ENCODE assay signal across 8 cellular contexts in the genomic region with DNA sequence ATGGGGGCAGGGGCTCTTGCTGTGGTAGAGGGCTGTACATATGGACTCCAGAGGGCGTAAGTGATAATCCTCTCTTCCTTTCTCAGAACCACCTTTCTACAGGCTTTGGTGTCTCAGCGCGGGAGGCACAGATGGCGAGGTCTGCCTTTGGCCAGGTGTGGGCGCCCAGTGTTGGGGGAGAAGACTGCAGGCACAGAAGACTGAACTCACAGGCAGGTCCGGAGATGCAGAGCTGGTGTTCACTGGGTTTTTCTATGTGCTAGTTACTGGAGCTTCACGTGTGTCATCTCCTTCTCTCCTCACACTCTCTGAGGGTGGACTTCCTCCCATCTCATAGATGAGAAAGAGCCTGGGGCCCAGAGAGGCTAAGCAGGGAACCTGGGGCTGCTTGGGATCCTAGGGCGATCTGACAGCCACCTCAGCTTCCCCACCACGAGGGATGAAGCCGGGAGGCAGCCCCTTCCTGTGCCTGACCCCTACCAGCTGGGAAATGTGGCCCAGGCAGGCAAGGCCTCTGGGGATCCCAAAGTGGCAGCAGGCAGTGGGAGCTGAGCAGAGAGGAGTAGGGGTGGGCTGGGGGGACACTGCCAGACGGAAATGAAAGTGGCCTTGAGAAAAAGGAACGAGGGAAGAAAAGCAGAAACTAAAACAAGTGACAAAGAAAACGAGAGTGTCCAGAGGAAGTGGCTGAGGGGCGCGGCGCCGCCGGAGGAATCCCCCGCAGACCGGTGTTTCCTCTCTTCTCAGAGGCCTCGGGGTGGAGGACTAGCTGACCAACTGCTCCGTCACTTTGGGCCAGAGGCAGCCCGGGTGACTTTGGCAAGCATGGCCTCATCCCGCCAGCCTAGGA.
DNase-seq lines count a peak whose midpoint lies in the region; ATAC-seq and TF ChIP-seq lines count a peak whose summit lies in the region.

No MANE protein-coding gene starts in this region.

- no peaks in the 10 kb centered on the region for H3K79me2 ChIP-seq in OCI-LY1 (ENCODE audit: insufficient read depth, low read length)

- WGBS in endodermal cell (ENCODE audit: insufficient coverage in 1 of 2, insufficient read length in 1 of 2), 2 experiments: 90 to 94% methylated on average over 10 to 24 of the region's 24 CpGs

- H3K36me3 ChIP-seq in OCI-LY1 (ENCODE audit: insufficient read depth, low read length) (no peaks in the 10 kb centered on the region), endodermal cell (ENCODE audit: control insufficient read depth, insufficient read depth, low read length) (no peaks in the 10 kb centered on the region), brain microvascular endothelial cell (replicated peaks) (no peaks in the 10 kb centered on the region)

- no peaks in the 10 kb centered on the region for H3F3A ChIP-seq in OCI-LY1 (ENCODE audit: insufficient read depth, low read length)

- H3K4me3 ChIP-seq in OCI-LY1 (ENCODE audit: low read depth, low read length, poor library complexity, severe bottlenecking): peak overlapping the region; percentile 5
- H3K4me3 ChIP-seq in endodermal cell (ENCODE audit: low read length): no peak overlapping the region
- no peak overlapping the region for H3K4me3 ChIP-seq in brain microvascular endothelial cell (ENCODE audit: low read depth, low read length)

- DNase-seq in GM13976 (ENCODE audit: low spot score) (peak; percentile 78), endodermal cell (peak; percentile 68), sciatic nerve (ENCODE audit: low spot score) (peak; percentile 80), NCI-H510A (lab: John Stamatoyannopoulos, UW) (no peak), brain microvascular endothelial cell (no peak)

- in situ Hi-C loops in GM13976 (cut with MboI; ENCODE audit: low sequenced_read_pairs, unreplicated experiment): no loop called here
- in situ Hi-C loops in brain microvascular endothelial cell (cut with HindIII; ENCODE audit: low pct_ligation_motif_present, low sequenced_read_pairs): no loop called here

- no peaks in the 10 kb centered on the region for H3K27me3 ChIP-seq in OCI-LY1 (ENCODE audit: insufficient read depth, low read length)
- no peaks in the 10 kb centered on the region for H3K27me3 ChIP-seq in endodermal cell (ENCODE audit: control insufficient read depth, insufficient read depth, low read length, poor library complexity, severe bottlenecking)
- H3K27me3 ChIP-seq in brain microvascular endothelial cell (replicated peaks): no peaks in the 10 kb centered on the region

- peak overlapping the region; percentile 47 for H3K4me2 ChIP-seq in OCI-LY1 (ENCODE audit: low read length)

- H3K9me3 Mint-ChIP-seq in endodermal cell: no peaks in the 10 kb centered on the region

- H3K9ac ChIP-seq in OCI-LY1 (ENCODE audit: low read length): peak overlapping the region; percentile 27; the same call in 1 of the 2 replicates
- H3K9ac ChIP-seq in endodermal cell (ENCODE audit: extremely low read depth, low read length, poor library complexity, severe bottlenecking): no peak overlapping the region

- H3K36me3 Mint-ChIP-seq in endodermal cell (ENCODE audit: low read depth): no peaks in the 10 kb centered on the region

- no peaks in the 10 kb centered on the region for H3K9me3 ChIP-seq in OCI-LY1 (ENCODE audit: low read length)
- no peaks in the 10 kb centered on the region for H3K9me3 ChIP-seq in endodermal cell (ENCODE audit: control insufficient read depth, low read length)

- peak; percentile 7 for TF ChIP-seq CTCF in GM13976 (IDR thresholded peaks at IDR 0.05; ENCODE audit: borderline replicate concordance, control extremely low read depth, extremely low read depth, insufficient read depth, missing control alignments)
- TF ChIP-seq CTCF in OCI-LY1 (IDR thresholded peaks at IDR 0.05; ENCODE audit: low read length): peak; percentile 67
- peak; percentile 39 for TF ChIP-seq CTCF in endodermal cell (conservative IDR thresholded peaks at IDR 0.05)
- no peak for TF ChIP-seq CTCF in brain microvascular endothelial cell (IDR thresholded peaks at IDR 0.05; ENCODE audit: low read depth, low read length, missing control alignments)

- no peak overlapping the region for H3K27ac Mint-ChIP-seq in endodermal cell

- no peaks in the 10 kb centered on the region for H4K20me1 ChIP-seq in OCI-LY1 (ENCODE audit: insufficient read depth, low read length)

- ATAC-seq in HG02610 (IDR thresholded peaks at IDR 0.05; ENCODE audit: unreplicated experiment) (peak; percentile 24), sciatic nerve (peak; percentile 81), GM21717 (IDR thresholded peaks at IDR 0.05; ENCODE audit: unreplicated experiment) (no peak)

- H2AFZ ChIP-seq in OCI-LY1 (ENCODE audit: low read length): no peak overlapping the region

- peak overlapping the region; percentile 86 for H3K27ac ChIP-seq in OCI-LY1 (ENCODE audit: low read depth, low read length, poor library complexity, severe bottlenecking)
- H3K27ac ChIP-seq in endodermal cell (ENCODE audit: low read depth, low read length): no peak overlapping the region
- H3K27ac ChIP-seq in brain microvascular endothelial cell: no peak overlapping the region

- intact Hi-C loops in sciatic nerve (cut with DNase I): no loop called here

- H3K4me1 ChIP-seq in OCI-LY1 (ENCODE audit: insufficient read depth, low read length, severe bottlenecking) (peaks cover 36% of the 10 kb centered on the region), endodermal cell (ENCODE audit: control insufficient read depth, insufficient read depth, low read length) (no peaks in the 10 kb centered on the region)

- no peaks in the 10 kb centered on the region for H3K27me3 Mint-ChIP-seq in endodermal cell (ENCODE audit: insufficient read depth)

- no peak overlapping the region for H3K4me3 Mint-ChIP-seq in endodermal cell

- H3K9me2 ChIP-seq in OCI-LY1 (ENCODE audit: low read depth, low read length): no peaks in the 10 kb centered on the region

- H3K4me1 Mint-ChIP-seq in endodermal cell: no peaks in the 10 kb centered on the region

Comparison
In these comparisons a context has a peak if more than half of its experiments do, and no peak if none do; other contexts are left out.
1. DNase-seq: peak in GM13976 (single experiment), endodermal cell (single experiment) and sciatic nerve (single experiment); none in NCI-H510A (single experiment) and brain microvascular endothelial cell (single experiment).